Comparison of ENCODE assay signal across 10 cellular contexts in genomic region chr12:19402743-19403400, GRCh38. TPM values are rescaled to one million over a fixed set of nuclear protein-coding genes. Genes with fewer than 3 reads are reported as not detected.
DNase-seq lines count a peak whose midpoint lies in the region; ATAC-seq and TF ChIP-seq lines count a peak whose summit lies in the region.
"Had no signal": no experiment of that assay in that cellular context is flagged by ENCODE, and none has a peak within 500 bp of the region (broad histone marks: within the 10 kb centered on the region; RNA-seq: fewer than 3 reads in every experiment).

No MANE protein-coding gene starts in this region.

- intact Hi-C loops in head of caudate nucleus (cut with DNase I) = no loop called here

- no peaks in the 10 kb centered on the region for H3K4me1 Mint-ChIP-seq in stimulated activated memory B cell treated with anti-CD40 and anti-IgM and Interleukin-4, amounts not matched to agents 10 μg/mL and 1 μg/mL and 100 μg/mL, for 72 hours

- CTCF ChIA-PET in HEK293 (lab: Yijun Ruan, JAX) = no interaction called here

- no peak for ATAC-seq in stimulated activated memory B cell treated with anti-CD40 and anti-IgM and Interleukin-4, amounts not matched to agents 10 μg/mL and 1 μg/mL and 100 μg/mL, for 72 hours
- ATAC-seq in HG03520 (IDR thresholded peaks at IDR 0.05; ENCODE audit: unreplicated experiment) = no peak
- ATAC-seq: activated T-helper 17 cell treated with anti-CD3 and anti-CD28 coated beads, Interleukin-2, amount 50 U/mL, for 72 hours had no signal

- H3K27ac ChIP-seq in HEK293 (ENCODE audit: extremely low read depth, low read depth, low read length) = no peak overlapping the region

- H3K36me3 ChIP-seq in HEK293 (ENCODE audit: control insufficient read depth in 2 of 2, insufficient read depth in 1 of 2, low read length in 2 of 2) = no peaks in the 10 kb centered on the region

- H3K4me3 ChIP-seq in HEK293 (ENCODE audit: low read depth, low read length) (no peak overlapping the region), retinal pigment epithelial cell (ENCODE audit: low read length) (no peak overlapping the region)

- POLR2A ChIA-PET in HEK293 (lab: Yijun Ruan, JAX) = no interaction called here

- peaks cover 3% of the 10 kb centered on the region for H3K9me3 Mint-ChIP-seq in stimulated activated memory B cell treated with anti-CD40 and anti-IgM and Interleukin-4, amounts not matched to agents 10 μg/mL and 1 μg/mL and 100 μg/mL, for 72 hours
- H3K9me3 Mint-ChIP-seq: type B pancreatic cell had no signal

- no peaks in the 10 kb centered on the region for H3K4me1 ChIP-seq in HEK293 (ENCODE audit: control insufficient read depth, insufficient read depth, low read length)

- peak; percentile 74 for DNase-seq in SK-MEL-5 (ENCODE audit: low read depth, low spot score)
- peak in 38 of 42 donors; percentile 12 to 75 (median 41) for DNase-seq in head of caudate nucleus
- DNase-seq in retinal pigment epithelial cell (ENCODE audit: low read depth) = peak; percentile 82
- no peak for DNase-seq in NCI-H1048 (lab: John Stamatoyannopoulos, UW)
- no peak for DNase-seq in stimulated activated CD4-positive, alpha-beta T cell treated with anti-CD3 and anti-CD28 coated beads, Interleukin-4, amount 100 ng/mL, for 4 hours

- no peak overlapping the region for H3K4me3 Mint-ChIP-seq in stimulated activated memory B cell treated with anti-CD40 and anti-IgM and Interleukin-4, amounts not matched to agents 10 μg/mL and 1 μg/mL and 100 μg/mL, for 72 hours
- H3K4me3 Mint-ChIP-seq: activated T-helper 17 cell treated with anti-CD3 and anti-CD28 coated beads, Interleukin-2, amount 50 U/mL, for 72 hours had no signal

- H3K9me3 ChIP-seq in HEK293 (ENCODE audit: control insufficient read depth, insufficient read depth, low read depth, low read length) = no peaks in the 10 kb centered on the region

- in situ Hi-C loops in SK-MEL-5 (cut with HindIII; ENCODE audit: low pct_unique_long_range_greater_than_20kb, low sequenced_read_pairs) = no loop called here

- H3K36me3 Mint-ChIP-seq in stimulated activated memory B cell treated with anti-CD40 and anti-IgM and Interleukin-4, amounts not matched to agents 10 μg/mL and 1 μg/mL and 100 μg/mL, for 72 hours = no peaks in the 10 kb centered on the region
- H3K36me3 Mint-ChIP-seq: type B pancreatic cell had no signal

- H3K27me3 Mint-ChIP-seq in stimulated activated memory B cell treated with anti-CD40 and anti-IgM and Interleukin-4, amounts not matched to agents 10 μg/mL and 1 μg/mL and 100 μg/mL, for 72 hours = no peaks in the 10 kb centered on the region
- H3K27me3 Mint-ChIP-seq: activated T-helper 17 cell treated with anti-CD3 and anti-CD28 coated beads, Interleukin-2, amount 50 U/mL, for 72 hours; type B pancreatic cell had no signal

- TF ChIP-seq CTCF in HEK293 (tag by site-specific recombination; IDR thresholded peaks at IDR 0.05) (no peak), retinal pigment epithelial cell (conservative IDR thresholded peaks at IDR 0.05; ENCODE audit: low read depth, low read length) (peak; percentile 21)

- no peak overlapping the region for H3K27ac Mint-ChIP-seq in stimulated activated memory B cell treated with anti-CD40 and anti-IgM and Interleukin-4, amounts not matched to agents 10 μg/mL and 1 μg/mL and 100 μg/mL, for 72 hours
- H3K27ac Mint-ChIP-seq: activated T-helper 17 cell treated with anti-CD3 and anti-CD28 coated beads, Interleukin-2, amount 50 U/mL, for 72 hours had no signal

TF ChIP-seq in HEK293, 187 proteins besides CTCF, POLR2A, EP300 and RAD21:
- no peak for TF ChIP-seq ZNF169 (tag by site-specific recombination; IDR thresholded peaks at IDR 0.05)
- no peak for TF ChIP-seq ZSCAN18 (tag by site-specific recombination; IDR thresholded peaks at IDR 0.05)
- peak; percentile 37; the same call in 1 of the 2 replicates for TF ChIP-seq ZBTB11 (tag by site-specific recombination; conservative IDR thresholded peaks at IDR 0.05; ENCODE audit: low read depth)
- TF ChIP-seq SETDB1 (IDR thresholded peaks at IDR 0.05; ENCODE audit: insufficient read length, low read length) = no peak
- TF ChIP-seq IKZF3 (tag by site-specific recombination; IDR thresholded peaks at IDR 0.05) = no peak
- no peak for TF ChIP-seq ZNF623 (tag by site-specific recombination; IDR thresholded peaks at IDR 0.05)
- no peak for TF ChIP-seq ZNF211 (tag by site-specific recombination; IDR thresholded peaks at IDR 0.05; ENCODE audit: low read depth)
- no peak for TF ChIP-seq SP7 (tag by site-specific recombination; IDR thresholded peaks at IDR 0.05)
- no peak for TF ChIP-seq ZNF311 (tag by site-specific recombination; IDR thresholded peaks at IDR 0.05; ENCODE audit: borderline replicate concordance)
- no peak for TF ChIP-seq ZNF140 (tag by site-specific recombination; IDR thresholded peaks at IDR 0.05)
- TF ChIP-seq TSHZ1 (tag by site-specific recombination; IDR thresholded peaks at IDR 0.05; ENCODE audit: borderline replicate concordance) = no peak
- no peak for TF ChIP-seq ZNF529 (tag by site-specific recombination; IDR thresholded peaks at IDR 0.05; ENCODE audit: insufficient replicate concordance)
- peak; percentile 83 for TF ChIP-seq ZNF223 (tag by site-specific recombination; IDR thresholded peaks at IDR 0.05)
- no peak for TF ChIP-seq ZNF571 (tag by site-specific recombination; IDR thresholded peaks at IDR 0.05)
- no peak for TF ChIP-seq ZNF791 (tag by site-specific recombination; IDR thresholded peaks at IDR 0.05)
- TF ChIP-seq ZNF426 (tag by site-specific recombination; IDR thresholded peaks at IDR 0.05) = no peak
- TF ChIP-seq KLF10 (tag by site-specific recombination; IDR thresholded peaks at IDR 0.05) = no peak

RNA-seq across cellular contexts. Expression of gene AEBP2, which starts 36.4 kb away (rescaled TPM):
- 15.5 and 18.9 TPM in 2 replicates for total RNA-seq in SK-MEL-5 (2014; rRNA removed; shearing (Covaris generic))
- 16.5 and 28.2 TPM in 2 replicates for polyA plus RNA-seq in SK-MEL-5 (2015; cell fraction: cytosol; rRNA removed)
- polyA plus RNA-seq in SK-MEL-5 (2015; cell fraction: nucleus; rRNA removed) = 16.0 and 19.7 TPM in 2 replicates

Comparison
In these comparisons a context has a peak if more than half of its experiments do, and no peak if none do; other contexts are left out.
1. DNase-seq: peak in SK-MEL-5 (single experiment), head of caudate nucleus (38 of 42) and retinal pigment epithelial cell (single experiment); none in NCI-H1048 (single experiment) and stimulated activated CD4-positive, alpha-beta T cell treated with anti-CD3 and anti-CD28 coated beads, Interleukin-4, amount 100 ng/mL, for 4 hours (0 of 2).